Comparison of ENCODE assay signal across 8 cellular contexts in the genomic region with DNA sequence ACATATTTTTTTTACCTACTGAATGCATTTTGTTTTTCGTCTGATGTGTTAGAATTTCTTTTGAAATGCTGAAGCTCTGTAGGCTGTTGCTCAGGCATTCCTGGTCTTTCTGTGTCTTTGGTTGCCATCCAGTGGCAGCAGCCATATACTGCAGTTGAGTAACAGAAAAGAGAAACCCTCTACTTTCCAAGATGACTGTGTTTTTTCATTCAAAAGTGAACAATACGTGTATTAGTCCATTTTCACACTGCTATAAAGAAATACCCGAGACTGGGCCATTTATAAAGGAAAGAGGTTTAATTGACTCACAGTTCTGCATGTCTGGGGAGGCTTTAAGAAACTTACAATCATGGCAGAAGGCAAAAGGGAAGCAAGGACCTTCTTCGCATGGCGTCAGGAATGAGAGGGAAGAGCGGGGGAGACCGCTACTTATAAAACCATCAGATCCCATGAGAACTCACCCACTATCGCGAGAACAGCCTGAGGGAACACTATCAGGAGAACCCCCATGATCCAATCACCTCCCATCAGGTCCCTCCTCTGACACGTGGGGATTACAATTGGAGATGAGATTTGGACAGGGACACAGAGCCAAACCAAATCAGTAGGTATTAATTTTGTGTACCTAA. TPM values are rescaled to one million over a fixed set of nuclear protein-coding genes. Genes with fewer than 3 reads are reported as not detected.
DNase-seq lines count a peak whose midpoint lies in the region; ATAC-seq and TF ChIP-seq lines count a peak whose summit lies in the region.

No MANE protein-coding gene starts in this region.

- peaks cover 4% of the 10 kb centered on the region for H3K36me3 Mint-ChIP-seq in CD4-positive, alpha-beta T cell (ENCODE audit: low read depth)
- no peaks in the 10 kb centered on the region for H3K36me3 Mint-ChIP-seq in activated naive CD8-positive, alpha-beta T cell treated with anti-CD3 and anti-CD28 coated beads for 36 hours
- H3K36me3 Mint-ChIP-seq in glutamatergic neuron (ENCODE audit: unreplicated experiment) = no peaks in the 10 kb centered on the region

- H3K27ac Mint-ChIP-seq in CD4-positive, alpha-beta T cell = no peak overlapping the region
- H3K27ac Mint-ChIP-seq in activated naive CD8-positive, alpha-beta T cell treated with anti-CD3 and anti-CD28 coated beads for 36 hours = peak overlapping the region; percentile 70
- no peak overlapping the region for H3K27ac Mint-ChIP-seq in glutamatergic neuron (ENCODE audit: unreplicated experiment)

- H3K27me3 Mint-ChIP-seq in CD4-positive, alpha-beta T cell = peaks cover 21% of the 10 kb centered on the region
- peaks cover 36% of the 10 kb centered on the region for H3K27me3 Mint-ChIP-seq in activated naive CD8-positive, alpha-beta T cell treated with anti-CD3 and anti-CD28 coated beads for 36 hours
- H3K27me3 Mint-ChIP-seq in glutamatergic neuron (ENCODE audit: unreplicated experiment) = peaks cover 3% of the 10 kb centered on the region

- intact Hi-C loops in CD4-positive, alpha-beta T cell (cut with DNase I, micrococcal nuclease) = loop anchor here (1.0 to 5.0 kb wide), 8 partner anchors 81 to 527 kb away; a partner anchor contains a TSS
- intact Hi-C loops in posterior vena cava (cut with DNase I) = no loop called here

- H3K36me3 ChIP-seq in SJSA1 = no peaks in the 10 kb centered on the region

- ATAC-seq in CD4-positive, alpha-beta T cell (ENCODE audit: poor library complexity) = peak; percentile 59
- no peak for ATAC-seq in HG02798 (IDR thresholded peaks at IDR 0.05; ENCODE audit: poor library complexity, unreplicated experiment)

- H3K9me3 ChIP-seq in CD4-positive, alpha-beta T cell (ENCODE audit: control insufficient read depth, low read length) = no peaks in the 10 kb centered on the region
- H3K9me3 ChIP-seq in SJSA1 (replicated peaks) = no peaks in the 10 kb centered on the region

- no peak overlapping the region for H3K27ac ChIP-seq in CD4-positive, alpha-beta T cell (ENCODE audit: low read depth, low read length)
- H3K27ac ChIP-seq in SJSA1 = peak overlapping the region; percentile 12; the same call in 1 of the 2 replicates

- H3K27me3 ChIP-seq in CD4-positive, alpha-beta T cell (ENCODE audit: control insufficient read depth, insufficient read depth, low read length) = no peaks in the 10 kb centered on the region
- H3K27me3 ChIP-seq in SJSA1 (replicated peaks) = no peaks in the 10 kb centered on the region; the same call in 1 of the 2 replicates

- TF ChIP-seq CTCF in CD4-positive, alpha-beta T cell (IDR thresholded peaks at IDR 0.05) = peak; percentile 93
- peak; percentile 82 for TF ChIP-seq CTCF in LNCaP clone FGC (IDR thresholded peaks at IDR 0.05; ENCODE audit: control insufficient read depth, extremely low read depth, insufficient read depth)
- peak; percentile 73 for TF ChIP-seq CTCF in glutamatergic neuron (IDR thresholded peaks at IDR 0.05; ENCODE audit: partially characterized antibody, unreplicated experiment)

- POLR2A ChIA-PET in CD4-positive, alpha-beta T cell (lab: Charles Lee) = interaction anchor here (0.9 to 1.1 kb wide), 2 partner anchors 222 to 245 kb away, joined by 3 to 4 read pairs; a partner anchor contains a TSS

- peaks cover 9% of the 10 kb centered on the region for H3K4me1 Mint-ChIP-seq in CD4-positive, alpha-beta T cell (ENCODE audit: low read depth)
- peaks cover 13% of the 10 kb centered on the region for H3K4me1 Mint-ChIP-seq in activated naive CD8-positive, alpha-beta T cell treated with anti-CD3 and anti-CD28 coated beads for 36 hours
- peaks cover 15% of the 10 kb centered on the region for H3K4me1 Mint-ChIP-seq in glutamatergic neuron (ENCODE audit: low read depth, unreplicated experiment)

- H3K4me1 ChIP-seq in SJSA1 (replicated peaks) = peaks cover 5% of the 10 kb centered on the region; the same call in 1 of the 2 replicates

- CTCF ChIA-PET in CD4-positive, alpha-beta T cell (lab: Charles Lee) = interaction anchor here (1.3 to 2.3 kb wide), 3 partner anchors 221 to 378 kb away, joined by 3 to 16 read pairs (median 8); a partner anchor contains a TSS

- H3K4me3 Mint-ChIP-seq in CD4-positive, alpha-beta T cell = peak overlapping the region; percentile 77
- peak overlapping the region; percentile 80 for H3K4me3 Mint-ChIP-seq in activated naive CD8-positive, alpha-beta T cell treated with anti-CD3 and anti-CD28 coated beads for 36 hours
- H3K4me3 Mint-ChIP-seq in glutamatergic neuron (ENCODE audit: unreplicated experiment) = peak overlapping the region; percentile 35

- no peaks in the 10 kb centered on the region for H3K9me3 Mint-ChIP-seq in CD4-positive, alpha-beta T cell
- H3K9me3 Mint-ChIP-seq in activated naive CD8-positive, alpha-beta T cell treated with anti-CD3 and anti-CD28 coated beads for 36 hours = no peaks in the 10 kb centered on the region
- H3K9me3 Mint-ChIP-seq in glutamatergic neuron (ENCODE audit: unreplicated experiment) = peaks cover 3% of the 10 kb centered on the region

- H3K4me3 ChIP-seq in LNCaP clone FGC (ENCODE audit: low read depth, low read length) = peak overlapping the region; percentile 39
- peak overlapping the region; percentile 29 for H3K4me3 ChIP-seq in SJSA1

- peak; percentile 37 to 61 (median 48) for DNase-seq in CD4-positive, alpha-beta T cell
- DNase-seq in GM19240 (ENCODE audit: insufficient read length, low spot score) (peak; percentile 35), LNCaP clone FGC (ENCODE audit: low read depth) (peak; percentile 50), SJSA1 (ENCODE audit: low read depth in 1 of 2, low spot score in 2 of 2) (peak; percentile 80 to 84), glutamatergic neuron (peak; percentile 45), posterior vena cava (ENCODE audit: low spot score) (peak; percentile 67)
- DNase-seq in activated naive CD8-positive, alpha-beta T cell treated with anti-CD3 and anti-CD28 coated beads for 36 hours = peak; percentile 58

RNA-seq across cellular contexts. Expression of a gene that starts 4.7 kb away (rescaled TPM):
- total RNA-seq in CD4-positive, alpha-beta T cell = 100 to 1,000 TPM; 244 to 247 TPM
- total RNA-seq in SJSA1 (2014; rRNA removed; shearing (Covaris generic)) = 15.9 and 20.9 TPM in 2 replicates
- total RNA-seq in activated naive CD8-positive, alpha-beta T cell treated with anti-CD3 and anti-CD28 coated beads for 36 hours = 100 to 1,000 TPM; 132 to 139 TPM
- total RNA-seq in glutamatergic neuron (ENCODE audit: unreplicated experiment) = 161 TPM
- total RNA-seq in posterior vena cava = 10 to 100 TPM; 41.8 to 52.0 TPM

Comparison
In these comparisons a context has a peak if more than half of its experiments do, and no peak if none do; other contexts are left out.
1. intact Hi-C loops: an anchor here in CD4-positive, alpha-beta T cell (1.0 to 5.0 kb wide); none called in posterior vena cava.